Comparison of ENCODE assay signal across 21 cellular contexts in the genomic region with DNA sequence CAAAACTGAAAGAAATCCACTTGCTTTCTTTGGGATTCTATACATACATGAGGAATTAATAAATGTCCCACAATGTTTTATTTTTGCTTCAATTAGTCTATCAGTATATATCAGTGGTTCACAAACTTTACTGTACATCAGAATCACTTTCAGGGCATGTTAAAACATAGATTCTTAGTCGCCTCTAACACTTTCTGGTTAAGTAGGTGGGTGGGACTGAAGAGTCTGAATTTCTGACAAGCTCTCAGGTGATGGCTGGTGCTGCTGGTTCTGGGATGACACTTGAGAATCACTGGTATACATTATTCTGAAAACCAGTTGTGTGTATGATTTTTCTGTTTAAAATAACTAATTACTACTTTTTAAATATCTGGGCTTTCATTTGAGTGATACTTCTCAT.
DNase-seq lines count a peak whose midpoint lies in the region; ATAC-seq, FAIRE-seq and TF ChIP-seq lines count a peak whose summit lies in the region.
"Had no signal": no experiment of that assay in that cellular context is flagged by ENCODE, and none has a peak within 500 bp of the region (broad histone marks: within the 10 kb centered on the region; RNA-seq: fewer than 3 reads in every experiment).

No MANE protein-coding gene starts in this region.

- SMC1A ChIA-PET in GM12878 (lab: Charles Lee; ENCODE audit: uncharacterized antibody, unreplicated experiment) = interaction anchor here (0.6 to 2.6 kb wide), 5 partner anchors 9 to 64 kb away, joined by 3 to 21 read pairs (median 3); no protein-coding TSS in a partner anchor

- TF ChIP-seq RAD21 in GM12878 (IDR thresholded peaks at IDR 0.05; ENCODE audit: insufficient read depth, low read depth, low read length) = no peak

- H3K4me2 ChIP-seq in GM12878 (ENCODE audit: control insufficient read depth, insufficient read depth) = no peak overlapping the region

- no peaks in the 10 kb centered on the region for H3K9me3 ChIP-seq in GM12878 (replicated peaks; ENCODE audit: control insufficient read depth, insufficient read depth, low read length)
- H3K9me3 ChIP-seq: Peyer's patch had no signal

- ATAC-seq in GM18511 (IDR thresholded peaks at IDR 0.05; ENCODE audit: unreplicated experiment) (peak; percentile 49), HG02610 (IDR thresholded peaks at IDR 0.05; ENCODE audit: unreplicated experiment) (peak; percentile 77), HG03439 (IDR thresholded peaks at IDR 0.05; ENCODE audit: unreplicated experiment) (peak; percentile 64), GM12878 (peak; percentile 66), HG02623 (IDR thresholded peaks at IDR 0.05; ENCODE audit: unreplicated experiment) (no peak)
- ATAC-seq: SK-N-SH treated with all-trans-retinoic acid at 6 μM for 48 hours had no signal

- TF ChIP-seq POLR2A in GM12878 (IDR thresholded peaks at IDR 0.05; ENCODE audit: low read depth, low read length) = no peak

- no peaks in the 10 kb centered on the region for H3K36me3 ChIP-seq in GM12878 (ENCODE audit: control insufficient read depth in 2 of 2, insufficient read depth in 2 of 2, low read length in 1 of 2)
- H3K36me3 ChIP-seq: Peyer's patch had no signal

- H3K4me3 ChIP-seq in GM12878 = no peak overlapping the region
- H3K4me3 ChIP-seq: GM23248, Peyer's patch had no signal

- POLR2A ChIA-PET in GM12878 (lab: Charles Lee) = no interaction called here

- RAD21 ChIA-PET in GM12878 (lab: Charles Lee; ENCODE audit: unreplicated experiment) = no interaction called here

- FAIRE-seq in GM12878 (lab: Jason Lieb, UNC) (no peak), GM19239 (lab: Jason Lieb, UNC) (no peak)
- FAIRE-seq: A204.1, G401.6, TTC549 had no signal

- H3K9ac ChIP-seq in GM12878 (ENCODE audit: control insufficient read depth, insufficient read depth, low read length) = no peak overlapping the region
- H3K9ac ChIP-seq: GM23248 had no signal

- H3K27me3 ChIP-seq in GM12878 (replicated peaks in 1 of 2; ENCODE audit: control insufficient read depth in 2 of 2, insufficient read depth in 2 of 2, low read length in 1 of 2) = no peaks in the 10 kb centered on the region
- H3K27me3 ChIP-seq: Peyer's patch had no signal

- H3K79me2 ChIP-seq in GM12878 (ENCODE audit: control insufficient read depth, insufficient read depth, low read length) = no peaks in the 10 kb centered on the region

- no peaks in the 10 kb centered on the region for H3K4me1 ChIP-seq in GM12878 (ENCODE audit: control insufficient read depth, insufficient read depth, low read length)
- H3K4me1 ChIP-seq: Peyer's patch had no signal

- no peaks in the 10 kb centered on the region for H4K20me1 ChIP-seq in GM12878 (ENCODE audit: control insufficient read depth, insufficient read depth)

- WGBS in GM12878 (ENCODE audit: insufficient coverage, insufficient replicate concordance, low lambda C conversion rate, missing lambda C conversion rate) = 74% methylated on average over 1 of the region's 1 CpG

- DNase-seq in GM12878 (ENCODE audit: low read depth, low spot score) (no peak), GM19239 (ENCODE audit: insufficient read length, low spot score) (no peak), NCI-H1694 treated with DMSO at 0.1 percent for 48 hours (lab: John Stamatoyannopoulos, UW) (no peak)
- DNase-seq: GM23248, H9, HFFc6, NCI-H1092, NCI-H1436 treated with DMSO at 0.1 percent for 48 hours, NCI-H2029, NCI-H345, NCI-H524, NCI-H82, Peyer's patch had no signal

- H3K27ac ChIP-seq in GM12878 (ENCODE audit: control insufficient read depth, insufficient read depth) = no peak overlapping the region
- H3K27ac ChIP-seq: GM23248, Peyer's patch had no signal

- no peak for TF ChIP-seq EP300 in GM12878 (IDR thresholded peaks at IDR 0.05; ENCODE audit: borderline replicate concordance in 1 of 2, control insufficient read depth in 1 of 2, low read depth in 2 of 2, low read length in 2 of 2)

- H2AFZ ChIP-seq in GM12878 (ENCODE audit: control insufficient read depth, low read depth, low read length) = no peak overlapping the region
- H2AFZ ChIP-seq: GM23248 had no signal

- CTCF ChIA-PET in GM12878 (lab: Yijun Ruan, JAX) = interaction anchor here (1.1 to 1.5 kb wide), 2 partner anchors 13 to 91 kb away, joined by 4 read pairs; no protein-coding TSS in a partner anchor

- intact Hi-C loops in GM12878 (cut with micrococcal nuclease; ENCODE audit: unreplicated experiment) = no loop called here

- TF ChIP-seq CTCF in GM12878 (IDR thresholded peaks at IDR 0.05 in 2 of 3, conservative IDR thresholded peaks at IDR 0.05 in 1 of 3; ENCODE audit: control insufficient read depth in 2 of 3, extremely low read depth in 1 of 3, insufficient read depth in 1 of 3, low read depth in 3 of 3, low read length in 3 of 3) = no peak

- in situ Hi-C loops in GM12878 (cut with MboI) = no loop called here

- no TSS peak for BruUV-seq in GM12878 (replicated peaks; lab: Mats Ljungman, UMichigan)

TF ChIP-seq in GM12878, 131 proteins besides CTCF, POLR2A, EP300 and RAD21 (continues in another document):
- no peak for TF ChIP-seq CBFB (IDR thresholded peaks at IDR 0.05; ENCODE audit: low read depth)
- no peak for TF ChIP-seq ATF7 (IDR thresholded peaks at IDR 0.05; ENCODE audit: low read depth)
- TF ChIP-seq TCF12 (IDR thresholded peaks at IDR 0.05; ENCODE audit: low read depth, low read length) = no peak
- no peak for TF ChIP-seq FOXK2 (IDR thresholded peaks at IDR 0.05)
- no peak for TF ChIP-seq IKZF1 (conservative IDR thresholded peaks at IDR 0.05)
- TF ChIP-seq PAX5 (IDR thresholded peaks at IDR 0.05; ENCODE audit: borderline replicate concordance, low read depth, low read length) = no peak
- TF ChIP-seq, protein P1, sequence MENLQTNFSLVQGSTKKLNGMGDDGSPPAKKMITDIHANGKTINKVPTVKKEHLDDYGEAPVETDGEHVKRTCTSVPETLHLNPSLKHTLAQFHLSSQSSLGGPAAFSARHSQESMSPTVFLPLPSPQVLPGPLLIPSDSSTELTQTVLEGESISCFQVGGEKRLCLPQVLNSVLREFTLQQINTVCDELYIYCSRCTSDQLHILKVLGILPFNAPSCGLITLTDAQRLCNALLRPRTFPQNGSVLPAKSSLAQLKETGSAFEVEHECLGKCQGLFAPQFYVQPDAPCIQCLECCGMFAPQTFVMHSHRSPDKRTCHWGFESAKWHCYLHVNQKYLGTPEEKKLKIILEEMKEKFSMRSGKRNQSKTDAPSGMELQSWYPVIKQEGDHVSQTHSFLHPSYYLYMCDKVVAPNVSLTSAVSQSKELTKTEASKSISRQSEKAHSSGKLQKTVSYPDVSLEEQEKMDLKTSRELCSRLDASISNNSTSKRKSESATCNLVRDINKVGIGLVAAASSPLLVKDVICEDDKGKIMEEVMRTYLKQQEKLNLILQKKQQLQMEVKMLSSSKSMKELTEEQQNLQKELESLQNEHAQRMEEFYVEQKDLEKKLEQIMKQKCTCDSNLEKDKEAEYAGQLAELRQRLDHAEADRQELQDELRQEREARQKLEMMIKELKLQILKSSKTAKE (IDR thresholded peaks at IDR 0.05; ENCODE audit: low read depth, poor library complexity, severe bottlenecking) = no peak
- TF ChIP-seq HCFC1 (IDR thresholded peaks at IDR 0.05; ENCODE audit: low read length) = no peak
- TF ChIP-seq CREB1 (IDR thresholded peaks at IDR 0.05; ENCODE audit: low read depth) = no peak
- no peak for TF ChIP-seq HDAC6 (IDR thresholded peaks at IDR 0.05; ENCODE audit: unreplicated experiment)
- no peak for TF ChIP-seq HDAC2 (IDR thresholded peaks at IDR 0.05)
- TF ChIP-seq MYB (IDR thresholded peaks at IDR 0.05; ENCODE audit: borderline replicate concordance, low read depth, low read length) = no peak
- TF ChIP-seq, protein P2, sequence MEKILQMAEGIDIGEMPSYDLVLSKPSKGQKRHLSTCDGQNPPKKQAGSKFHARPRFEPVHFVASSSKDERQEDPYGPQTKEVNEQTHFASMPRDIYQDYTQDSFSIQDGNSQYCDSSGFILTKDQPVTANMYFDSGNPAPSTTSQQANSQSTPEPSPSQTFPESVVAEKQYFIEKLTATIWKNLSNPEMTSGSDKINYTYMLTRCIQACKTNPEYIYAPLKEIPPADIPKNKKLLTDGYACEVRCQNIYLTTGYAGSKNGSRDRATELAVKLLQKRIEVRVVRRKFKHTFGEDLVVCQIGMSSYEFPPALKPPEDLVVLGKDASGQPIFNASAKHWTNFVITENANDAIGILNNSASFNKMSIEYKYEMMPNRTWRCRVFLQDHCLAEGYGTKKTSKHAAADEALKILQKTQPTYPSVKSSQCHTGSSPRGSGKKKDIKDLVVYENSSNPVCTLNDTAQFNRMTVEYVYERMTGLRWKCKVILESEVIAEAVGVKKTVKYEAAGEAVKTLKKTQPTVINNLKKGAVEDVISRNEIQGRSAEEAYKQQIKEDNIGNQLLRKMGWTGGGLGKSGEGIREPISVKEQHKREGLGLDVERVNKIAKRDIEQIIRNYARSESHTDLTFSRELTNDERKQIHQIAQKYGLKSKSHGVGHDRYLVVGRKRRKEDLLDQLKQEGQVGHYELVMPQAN (conservative IDR thresholded peaks at IDR 0.05) = no peak
- TF ChIP-seq, protein P3, sequence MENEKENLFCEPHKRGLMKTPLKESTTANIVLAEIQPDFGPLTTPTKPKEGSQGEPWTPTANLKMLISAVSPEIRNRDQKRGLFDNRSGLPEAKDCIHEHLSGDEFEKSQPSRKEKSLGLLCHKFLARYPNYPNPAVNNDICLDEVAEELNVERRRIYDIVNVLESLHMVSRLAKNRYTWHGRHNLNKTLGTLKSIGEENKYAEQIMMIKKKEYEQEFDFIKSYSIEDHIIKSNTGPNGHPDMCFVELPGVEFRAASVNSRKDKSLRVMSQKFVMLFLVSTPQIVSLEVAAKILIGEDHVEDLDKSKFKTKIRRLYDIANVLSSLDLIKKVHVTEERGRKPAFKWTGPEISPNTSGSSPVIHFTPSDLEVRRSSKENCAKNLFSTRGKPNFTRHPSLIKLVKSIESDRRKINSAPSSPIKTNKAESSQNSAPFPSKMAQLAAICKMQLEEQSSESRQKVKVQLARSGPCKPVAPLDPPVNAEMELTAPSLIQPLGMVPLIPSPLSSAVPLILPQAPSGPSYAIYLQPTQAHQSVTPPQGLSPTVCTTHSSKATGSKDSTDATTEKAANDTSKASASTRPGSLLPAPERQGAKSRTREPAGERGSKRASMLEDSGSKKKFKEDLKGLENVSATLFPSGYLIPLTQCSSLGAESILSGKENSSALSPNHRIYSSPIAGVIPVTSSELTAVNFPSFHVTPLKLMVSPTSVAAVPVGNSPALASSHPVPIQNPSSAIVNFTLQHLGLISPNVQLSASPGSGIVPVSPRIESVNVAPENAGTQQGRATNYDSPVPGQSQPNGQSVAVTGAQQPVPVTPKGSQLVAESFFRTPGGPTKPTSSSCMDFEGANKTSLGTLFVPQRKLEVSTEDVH (IDR thresholded peaks at IDR 0.05; ENCODE audit: low read depth, partially characterized antibody) = no peak
